In the genomic region with DNA sequence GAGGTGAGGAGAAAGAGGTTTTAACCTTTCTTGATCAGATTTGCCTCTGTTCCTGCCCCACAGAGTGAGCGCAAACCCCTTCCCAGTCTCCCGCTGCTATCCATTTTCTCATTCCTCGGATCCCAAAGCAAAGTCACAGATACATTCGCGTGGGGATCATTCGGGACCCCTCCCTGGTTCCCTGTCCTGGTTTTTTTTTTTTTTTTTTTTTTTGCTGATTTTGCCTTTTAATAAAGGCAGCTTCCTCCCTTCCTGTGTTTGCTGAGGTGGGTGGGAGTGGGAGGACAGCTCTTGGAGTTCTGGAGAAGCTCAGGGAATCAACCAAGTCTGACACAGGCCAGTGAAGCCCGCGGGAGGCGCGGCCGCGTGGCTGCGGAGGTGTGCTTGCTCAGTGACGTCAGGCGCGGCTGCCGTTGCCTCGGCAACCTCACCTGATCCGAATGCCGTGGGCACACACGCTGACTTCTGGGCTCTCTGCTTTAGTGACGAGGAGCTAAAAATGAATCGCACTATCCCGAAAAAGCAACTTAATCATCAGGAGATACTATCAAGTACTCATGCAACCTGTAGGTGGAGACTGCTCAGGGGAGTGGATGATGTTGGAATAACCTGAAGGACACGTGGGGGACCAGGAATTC, we compare ENCODE assay signal across 8 cellular contexts.
DNase-seq lines count a peak whose midpoint lies in the region; ATAC-seq and TF ChIP-seq lines count a peak whose summit lies in the region.

No MANE protein-coding gene starts in this region.

- ATAC-seq in GM18520 (IDR thresholded peaks at IDR 0.05; ENCODE audit: unreplicated experiment): no peak

- DNase-seq in COLO668 (lab: John Stamatoyannopoulos, UW; ENCODE audit: unreplicated experiment) (peak; percentile 70), NCI-H2029 treated with DMSO at 0.1 percent for 48 hours (lab: John Stamatoyannopoulos, UW) (peak; percentile 19), fibroblast of pulmonary artery (ENCODE audit: low read depth) (peak; percentile 17), renal cortical epithelial cell (ENCODE audit: low read depth) (peak; percentile 78), amniotic stem cell (lab: John Stamatoyannopoulos, UW) (no peak), NCI-H187 treated with DMSO at 0.1 percent for 48 hours (lab: John Stamatoyannopoulos, UW) (no peak)
- DNase-seq in activated T-cell treated with anti-CD3 and anti-CD28 coated beads, Interleukin-2, amount 50 U/mL, for 1 hour: peak; percentile 78

- no peak overlapping the region for H3K4me3 ChIP-seq in fibroblast of pulmonary artery (replicated peaks; ENCODE audit: low read depth, low read length)

- no peak for TF ChIP-seq CTCF in fibroblast of pulmonary artery (IDR thresholded peaks at IDR 0.05; ENCODE audit: low read length, missing control alignments)

Comparison
In these comparisons a context has a peak if more than half of its experiments do, and no peak if none do; other contexts are left out.
1. DNase-seq: peak in COLO668 (single experiment), NCI-H2029 treated with DMSO at 0.1 percent for 48 hours (single experiment), activated T-cell treated with anti-CD3 and anti-CD28 coated beads, Interleukin-2, amount 50 U/mL, for 1 hour (single experiment), fibroblast of pulmonary artery (single experiment) and renal cortical epithelial cell (single experiment); none in amniotic stem cell (single experiment) and NCI-H187 treated with DMSO at 0.1 percent for 48 hours (single experiment).